ENCODE assay signal across 17 cellular contexts in genomic region chr4:8754634-8755589, GRCh38.
"Had no signal": no experiment of that assay in that cellular context is flagged by ENCODE, and none has a peak within 500 bp of the region (broad histone marks: within the 10 kb centered on the region; RNA-seq: fewer than 3 reads in every experiment).

No MANE protein-coding gene starts in this region.

- H3K4me1 Mint-ChIP-seq: T-helper 17 cell had no signal

- DNase-seq: activated CD4-positive, alpha-beta T cell treated with anti-CD3 and anti-CD28 coated beads, Interleukin-2, amount 50 U/mL, for 4 hours; activated CD4-positive, CD25-positive, alpha-beta regulatory T cell; activated naive CD4-positive, alpha-beta T cell; activated T-cell treated with anti-CD3 and anti-CD28 coated beads, Interleukin-2, amount 50 U/mL, for 48 hours; effector CD8-positive, alpha-beta T cell; erythroblast; hippocampal formation; occipital lobe; stimulated activated CD4-positive, alpha-beta T cell treated with anti-CD3 and anti-CD28 coated beads, Interleukin-4, amount 100 ng/mL, for 1 hour; stimulated activated CD8-positive, alpha-beta memory T cell treated with anti-CD3 and anti-CD28 coated beads, Interleukin-4, amount 100 ng/mL, for 48 hours; T-helper 17 cell; uterus had no signal

- H3K4me3 ChIP-seq: cardiac muscle cell, coronary artery, psoas muscle, uterus had no signal

- ATAC-seq: natural killer cell treated with Interleukin-12 subunit alpha and Interleukin-12 subunit beta and Interleukin-15 and Interleukin-18, amount 100 ng/mL, for 72 hours; psoas muscle; T-helper 17 cell had no signal

- H3K27ac Mint-ChIP-seq: natural killer cell treated with Interleukin-12 subunit alpha and Interleukin-12 subunit beta and Interleukin-15 and Interleukin-18, amount 100 ng/mL, for 72 hours; stimulated activated naive CD8-positive, alpha-beta T cell treated with anti-CD3 and anti-CD28 coated beads, Interleukin-15, Interleukin-2, amounts not matched to agents 100 ng/mL and 50 ng/mL, for 24 hours; T-helper 17 cell had no signal

- H3K9me3 ChIP-seq: psoas muscle, uterus had no signal

- H3K27me3 Mint-ChIP-seq: stimulated activated naive CD8-positive, alpha-beta T cell treated with anti-CD3 and anti-CD28 coated beads, Interleukin-15, Interleukin-2, amounts not matched to agents 100 ng/mL and 50 ng/mL, for 24 hours; T-helper 17 cell had no signal

- H3K4me3 Mint-ChIP-seq: natural killer cell treated with Interleukin-12 subunit alpha and Interleukin-12 subunit beta and Interleukin-15 and Interleukin-18, amount 100 ng/mL, for 72 hours; stimulated activated naive CD8-positive, alpha-beta T cell treated with anti-CD3 and anti-CD28 coated beads, Interleukin-15, Interleukin-2, amounts not matched to agents 100 ng/mL and 50 ng/mL, for 24 hours; T-helper 17 cell had no signal

- H3K27me3 ChIP-seq: uterus had no signal

- H3K27ac ChIP-seq: cardiac muscle cell, coronary artery, psoas muscle, uterus had no signal

- H3K36me3 Mint-ChIP-seq: natural killer cell treated with Interleukin-12 subunit alpha and Interleukin-12 subunit beta and Interleukin-15 and Interleukin-18, amount 100 ng/mL, for 72 hours had no signal

- H3K4me1 ChIP-seq: psoas muscle, uterus had no signal

- H3K36me3 ChIP-seq: cardiac muscle cell, uterus had no signal

- H3K9me3 Mint-ChIP-seq: natural killer cell treated with Interleukin-12 subunit alpha and Interleukin-12 subunit beta and Interleukin-15 and Interleukin-18, amount 100 ng/mL, for 72 hours; stimulated activated naive CD8-positive, alpha-beta T cell treated with anti-CD3 and anti-CD28 coated beads, Interleukin-15, Interleukin-2, amounts not matched to agents 100 ng/mL and 50 ng/mL, for 24 hours had no signal
